ENCODE assay signal across 1 cellular context in the genomic region with DNA sequence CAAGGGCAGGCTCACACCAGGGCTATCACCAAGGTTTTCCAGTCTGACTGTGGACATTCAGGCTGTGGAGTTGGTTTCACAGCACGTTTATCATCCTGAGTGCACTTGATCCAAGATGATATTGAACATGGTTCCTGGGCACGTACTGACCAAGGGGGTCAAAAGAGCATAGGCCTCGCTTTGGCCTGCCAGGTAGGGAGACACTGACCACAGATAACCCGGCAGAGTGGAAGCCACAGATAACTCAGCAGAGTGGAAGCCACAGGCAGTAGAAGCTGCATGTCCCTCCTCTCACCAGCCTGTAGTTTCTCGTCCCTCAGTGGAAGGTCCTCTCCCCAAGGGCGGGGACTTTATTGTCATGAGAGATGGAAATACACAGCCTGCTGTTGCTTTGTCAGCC.
TF ChIP-seq lines count a peak whose summit lies in the region.

No MANE protein-coding gene starts in this region.

TF ChIP-seq in A549, 52 proteins besides CTCF, POLR2A, EP300 and RAD21 (continued from another document):
- TF ChIP-seq, protein P1, sequence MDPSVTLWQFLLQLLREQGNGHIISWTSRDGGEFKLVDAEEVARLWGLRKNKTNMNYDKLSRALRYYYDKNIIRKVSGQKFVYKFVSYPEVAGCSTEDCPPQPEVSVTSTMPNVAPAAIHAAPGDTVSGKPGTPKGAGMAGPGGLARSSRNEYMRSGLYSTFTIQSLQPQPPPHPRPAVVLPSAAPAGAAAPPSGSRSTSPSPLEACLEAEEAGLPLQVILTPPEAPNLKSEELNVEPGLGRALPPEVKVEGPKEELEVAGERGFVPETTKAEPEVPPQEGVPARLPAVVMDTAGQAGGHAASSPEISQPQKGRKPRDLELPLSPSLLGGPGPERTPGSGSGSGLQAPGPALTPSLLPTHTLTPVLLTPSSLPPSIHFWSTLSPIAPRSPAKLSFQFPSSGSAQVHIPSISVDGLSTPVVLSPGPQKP (IDR thresholded peaks at IDR 0.05; ENCODE audit: low read depth, low read length), result no peak
TF ChIP-seq in A549: peak in this region for 0.
